Comparison of ENCODE assay signal across 11 cellular contexts in genomic region chr14:77979666-77980351, GRCh38.
DNase-seq lines count a peak whose midpoint lies in the region; ATAC-seq and TF ChIP-seq lines count a peak whose summit lies in the region.
"Had no signal": no experiment of that assay in that cellular context is flagged by ENCODE, and none has a peak within 500 bp of the region (broad histone marks: within the 10 kb centered on the region; RNA-seq: fewer than 3 reads in every experiment).

No MANE protein-coding gene starts in this region.

- H3K36me3 Mint-ChIP-seq in neural crest cell (ENCODE audit: low read depth) = no peaks in the 10 kb centered on the region
- H3K36me3 Mint-ChIP-seq: activated naive CD8-positive, alpha-beta T cell treated with anti-CD3 and anti-CD28 coated beads, Interleukin-2, amount 10 ng/mL, durations not matched to agents 7 days and 5 days had no signal

- no peaks in the 10 kb centered on the region for H3K9me3 ChIP-seq in effector memory CD4-positive, alpha-beta T cell (ENCODE audit: control insufficient read depth, low read length)

- no peak for ATAC-seq in HG03342 (IDR thresholded peaks at IDR 0.05; ENCODE audit: unreplicated experiment)
- ATAC-seq in HG03280 (IDR thresholded peaks at IDR 0.05; ENCODE audit: unreplicated experiment) = no peak

- H3K4me1 ChIP-seq in effector memory CD4-positive, alpha-beta T cell (ENCODE audit: control insufficient read depth, insufficient read depth, low read length, poor library complexity, severe bottlenecking) = no peaks in the 10 kb centered on the region

- H3K9me3 Mint-ChIP-seq in neural crest cell = no peaks in the 10 kb centered on the region
- H3K9me3 Mint-ChIP-seq: activated naive CD8-positive, alpha-beta T cell treated with anti-CD3 and anti-CD28 coated beads, Interleukin-2, amount 10 ng/mL, durations not matched to agents 7 days and 5 days had no signal

- POLR2A ChIA-PET in HEK293T (lab: Yijun Ruan, JAX) = no interaction called here

- no peak overlapping the region for H3K4me3 ChIP-seq in effector memory CD4-positive, alpha-beta T cell (ENCODE audit: insufficient read depth, low read depth, low read length, poor library complexity, severe bottlenecking)
- H3K4me3 ChIP-seq: GM23248 had no signal

- peaks cover 46% of the 10 kb centered on the region for H3K27me3 Mint-ChIP-seq in neural crest cell (ENCODE audit: low read depth)

- no peak overlapping the region for H3K27ac Mint-ChIP-seq in neural crest cell (ENCODE audit: unreplicated experiment)
- H3K27ac Mint-ChIP-seq: activated naive CD8-positive, alpha-beta T cell treated with anti-CD3 and anti-CD28 coated beads, Interleukin-2, amount 10 ng/mL, durations not matched to agents 7 days and 5 days had no signal

- peaks cover 4% of the 10 kb centered on the region for H3K27me3 ChIP-seq in effector memory CD4-positive, alpha-beta T cell (replicated peaks; ENCODE audit: control insufficient read depth, insufficient read depth, low read length, poor library complexity, severe bottlenecking)

- no peak overlapping the region for H3K27ac ChIP-seq in effector memory CD4-positive, alpha-beta T cell (ENCODE audit: insufficient read depth, low read length, poor library complexity, severe bottlenecking)
- H3K27ac ChIP-seq: GM23248 had no signal

- H3K4me3 Mint-ChIP-seq in neural crest cell = peak overlapping the region; percentile 68

- H3K36me3 ChIP-seq in effector memory CD4-positive, alpha-beta T cell (ENCODE audit: control insufficient read depth, insufficient read depth, low read length) = no peaks in the 10 kb centered on the region

- CTCF ChIA-PET in HEK293T (lab: Yijun Ruan, JAX) = interaction anchor here (1.3 to 1.5 kb wide), 2 partner anchors 10 to 119 kb away, joined by 5 to 6 read pairs; no protein-coding TSS in a partner anchor

- DNase-seq in DMS79 treated with DMSO at 0.1 percent for 48 hours (lab: John Stamatoyannopoulos, UW) (peak; percentile 94), HEK293T (ENCODE audit: extremely low spot score) (peak; percentile 36), astrocyte of the hippocampus (ENCODE audit: low read depth, low spot score) (peak; percentile 65), neural crest cell (ENCODE audit: low read depth, low spot score) (no peak)
- DNase-seq in activated naive CD4-positive, alpha-beta T cell treated with anti-CD3 and anti-CD28 coated beads, Interleukin-2, amount 50 U/mL, for 16 hours = no peak
- no peak for DNase-seq in effector memory CD4-positive, alpha-beta T cell
- DNase-seq: activated naive CD8-positive, alpha-beta T cell treated with anti-CD3 and anti-CD28 coated beads, Interleukin-2, amount 10 ng/mL, durations not matched to agents 7 days and 5 days; GM23248; NCI-H526 treated with DMSO at 0.1 percent for 48 hours had no signal

- TF ChIP-seq CTCF in neural crest cell (conservative IDR thresholded peaks at IDR 0.05) = no peak

- H3K4me1 Mint-ChIP-seq in neural crest cell = peaks cover 12% of the 10 kb centered on the region

TF ChIP-seq in HEK293T, 16 proteins besides CTCF, POLR2A, EP300 and RAD21:
- TF ChIP-seq LEF1 (IDR thresholded peaks at IDR 0.05; ENCODE audit: borderline replicate concordance) (no peak), L3MBTL2 (conservative IDR thresholded peaks at IDR 0.05) (no peak)

Comparison
In these comparisons a context has a peak if more than half of its experiments do, and no peak if none do; other contexts are left out.
1. DNase-seq: peak in DMS79 treated with DMSO at 0.1 percent for 48 hours (single experiment), HEK293T (single experiment) and astrocyte of the hippocampus (single experiment); none in neural crest cell (single experiment), activated naive CD4-positive, alpha-beta T cell treated with anti-CD3 and anti-CD28 coated beads, Interleukin-2, amount 50 U/mL, for 16 hours (single experiment) and effector memory CD4-positive, alpha-beta T cell (0 of 3).